1 cellular context compared by ENCODE assay signal in genomic region chr19:3643592-3644313, GRCh38.
TF ChIP-seq lines count a peak whose summit lies in the region.

No MANE protein-coding gene starts in this region.

TF ChIP-seq in K562, 482 proteins besides CTCF, POLR2A, EP300 and RAD21:
- TF ChIP-seq MEF2A (IDR thresholded peaks at IDR 0.05; ENCODE audit: control insufficient read depth, low read depth, low read length) = no peak
- 0 out of 2 replicates have a peak, but pooled peaks have one; percentile 34 for TF ChIP-seq HNRNPL (IDR thresholded peaks at IDR 0.05; ENCODE audit: low read depth, low read length)
- TF ChIP-seq ZNF740 (CRISPR knock-in tag; IDR thresholded peaks at IDR 0.05) = no peak
- peak in 1 of 2 experiments; percentile 26; a peak in 1 of 4 replicates for TF ChIP-seq ZNF740 (tag; IDR thresholded peaks at IDR 0.05)
- 0 out of 2 replicates have a peak, but pooled peaks have one; percentile 21 for TF ChIP-seq VEZF1 (CRISPR knock-in tag; IDR thresholded peaks at IDR 0.05)
- no peak for TF ChIP-seq HLTF (IDR thresholded peaks at IDR 0.05)
